Comparison of ENCODE assay signal across 1 cellular context in genomic region chr4:10677796-10678497, GRCh38.
TF ChIP-seq lines count a peak whose summit lies in the region.

No MANE protein-coding gene starts in this region.

TF ChIP-seq in GM12878, 131 proteins besides CTCF, POLR2A, EP300 and RAD21 (continued from another document):
- TF ChIP-seq ATF2 (IDR thresholded peaks at IDR 0.05; ENCODE audit: low read length) (peak; percentile 27; the same call in 1 of the 2 replicates), CEBPZ (IDR thresholded peaks at IDR 0.05; ENCODE audit: low read depth, low read length) (no peak), CBX3 (IDR thresholded peaks at IDR 0.05; ENCODE audit: borderline replicate concordance, low read depth) (no peak), JUNB (IDR thresholded peaks at IDR 0.05) (0 out of 2 replicates have a peak, but pooled peaks have one; percentile 4)
